Comparison of ENCODE assay signal across 9 cellular contexts in genomic region chr2:66575625-66576371, GRCh38.
DNase-seq lines count a peak whose midpoint lies in the region; ATAC-seq, FAIRE-seq and TF ChIP-seq lines count a peak whose summit lies in the region.
"Had no signal": no experiment of that assay in that cellular context is flagged by ENCODE, and none has a peak within 500 bp of the region (broad histone marks: within the 10 kb centered on the region; RNA-seq: fewer than 3 reads in every experiment).

No MANE protein-coding gene starts in this region.

- intact Hi-C loops in K562 (cut with micrococcal nuclease) = loop anchor here (1.0 to 10.0 kb wide), 6 partner anchors 146 to 1457 kb away; no protein-coding TSS in a partner anchor

- peak overlapping the region; percentile 23 to 73; a peak in 3 of 4 replicates for H3K9ac ChIP-seq in K562 (ENCODE audit: insufficient read depth in 1 of 2, low read depth in 2 of 2, low read length in 2 of 2)
- H3K9ac ChIP-seq: BLaER1 had no signal

- in situ Hi-C loops in K562 (cut with MboI) = loop anchor here (5.0 kb wide), 1 partner anchor 148 kb away; no protein-coding TSS in a partner anchor

- H2AFZ ChIP-seq in K562 (ENCODE audit: low read depth, low read length) = peak overlapping the region; percentile 91

- BruUV-seq in K562 (replicated peaks; lab: Mats Ljungman, UMichigan) = no TSS peak

- TF ChIP-seq POLR2A in K562 (conservative IDR thresholded peaks at IDR 0.05) (no peak), suprapubic skin (IDR thresholded peaks at IDR 0.05) (no peak)

- H3K27me3 ChIP-seq in K562 (ENCODE audit: control insufficient read depth in 2 of 2, insufficient read depth in 2 of 2, low read length in 2 of 2) (peaks cover 26 to 31% of the 10 kb centered on the region in 2 experiments), suprapubic skin (peaks cover 51% of the 10 kb centered on the region)

- no peak overlapping the region for H3K27ac ChIP-seq in K562 (ENCODE audit: extremely low read depth, low read depth, low read length)
- peak overlapping the region; percentile 65 for H3K27ac ChIP-seq in suprapubic skin
- H3K27ac ChIP-seq: BLaER1 had no signal

- peak; percentile 55 for ATAC-seq in K562
- ATAC-seq in left lobe of liver = peak; percentile 26
- ATAC-seq in GM19452 (IDR thresholded peaks at IDR 0.05; ENCODE audit: unreplicated experiment) = no peak
- no peak for ATAC-seq in HG02678 (IDR thresholded peaks at IDR 0.05; ENCODE audit: unreplicated experiment)

- POLR2A ChIA-PET in K562 (lab: Yijun Ruan, JAX) = no interaction called here

- H3K4me2 ChIP-seq in K562 (ENCODE audit: insufficient read depth, low read length) = peak overlapping the region; percentile 78
- H3K4me2 ChIP-seq: BLaER1 had no signal

- peak overlapping the region; percentile 34 for H3K4me3 ChIP-seq in K562
- H3K4me3 ChIP-seq in suprapubic skin = peak overlapping the region; percentile 58
- H3K4me3 ChIP-seq: BLaER1 had no signal

- no peak for TF ChIP-seq EP300 in K562 (IDR thresholded peaks at IDR 0.05; ENCODE audit: low read length)
- no peak for TF ChIP-seq EP300 in suprapubic skin (IDR thresholded peaks at IDR 0.05)

- no peak for TF ChIP-seq RAD21 in K562 (CRISPR knock-in tag; conservative IDR thresholded peaks at IDR 0.05 in 1 of 2, IDR thresholded peaks at IDR 0.05 in 1 of 2)

- no peak for FAIRE-seq in K562 (lab: Jason Lieb, UNC)

- no peaks in the 10 kb centered on the region for H4K20me1 ChIP-seq in K562 (replicated peaks; ENCODE audit: control insufficient read depth, insufficient read depth, low read length)

- no peaks in the 10 kb centered on the region for H3K9me3 ChIP-seq in K562 (replicated peaks; ENCODE audit: control insufficient read depth, insufficient read depth, low read depth, low read length)
- H3K9me3 ChIP-seq in suprapubic skin = no peaks in the 10 kb centered on the region

- H3K4me1 ChIP-seq in K562 (replicated peaks in 1 of 2; ENCODE audit: control insufficient read depth in 2 of 2, insufficient read depth in 2 of 2, low read length in 2 of 2) (peaks cover 2 to 26% of the 10 kb centered on the region in 2 experiments; a peak in 4 of 5 replicates), suprapubic skin (peaks cover 42% of the 10 kb centered on the region)
- H3K4me1 ChIP-seq: BLaER1 had no signal

- H3K36me3 ChIP-seq in K562 (ENCODE audit: control insufficient read depth, insufficient read depth, low read length) (no peaks in the 10 kb centered on the region), suprapubic skin (peaks cover 5% of the 10 kb centered on the region)
- H3K36me3 ChIP-seq: BLaER1 had no signal

- CTCF ChIA-PET in K562 (lab: Yijun Ruan, JAX; ENCODE audit: low intra/inter-chr PET ratio) = interaction anchor here (0.5 to 1.9 kb wide), 2 partner anchors 147 to 158 kb away, joined by 5 to 22 read pairs; no protein-coding TSS in a partner anchor

- H3K9me1 ChIP-seq in K562 (ENCODE audit: control insufficient read depth, insufficient read depth, low read length) = no peaks in the 10 kb centered on the region

- H3K79me2 ChIP-seq in K562 (ENCODE audit: control insufficient read depth, insufficient read depth, low read length) = no peaks in the 10 kb centered on the region

- WGBS in K562 (ENCODE audit: insufficient coverage, low coverage, missing lambda C conversion rate) = 27% methylated on average over 8 of the region's 58 CpGs
- WGBS in suprapubic skin = 0% methylated on average over 22 of the region's 58 CpGs

- DNase-seq in DMS79 (lab: John Stamatoyannopoulos, UW) (peak; percentile 5), DMS79 treated with DMSO at 0.1 percent for 48 hours (lab: John Stamatoyannopoulos, UW) (no peak), K562 (ENCODE audit: extremely low read depth in 1 of 4, low spot score in 3 of 4) (peak in 3 of 4 experiments; percentile 16 to 49 (median 37)), left lobe of liver (ENCODE audit: low spot score) (no peak), suprapubic skin (ENCODE audit: low spot score in 2 of 2) (peak in 1 of 2 donors; percentile 67), NOMO-1 treated with DMSO at 0.1 percent for 48 hours (lab: John Stamatoyannopoulos, UW; ENCODE audit: unreplicated experiment) (no peak)

- TF ChIP-seq CTCF in K562 (IDR thresholded peaks at IDR 0.05 in 2 of 3, conservative IDR thresholded peaks at IDR 0.05 in 1 of 3; ENCODE audit: insufficient read depth in 2 of 3, low read depth in 1 of 3, low read length in 3 of 3) (no peak), suprapubic skin (IDR thresholded peaks at IDR 0.05) (no peak)

TF ChIP-seq in K562, 482 proteins besides CTCF, POLR2A, EP300 and RAD21 (continues in another document):
- TF ChIP-seq ZNF583 (CRISPR knock-in tag; IDR thresholded peaks at IDR 0.05) (no peak), ILF3 (IDR thresholded peaks at IDR 0.05; ENCODE audit: borderline replicate concordance) (no peak), JUNB (CRISPR knock-in tag; conservative IDR thresholded peaks at IDR 0.05) (no peak), ZFP1 (CRISPR knock-in tag; IDR thresholded peaks at IDR 0.05) (no peak), EGR1 (conservative IDR thresholded peaks at IDR 0.05) (peak; percentile 59; the same call in 1 of the 2 replicates), SRSF9 (IDR thresholded peaks at IDR 0.05; ENCODE audit: borderline replicate concordance, low read depth, low read length) (no peak), POLR2G (IDR thresholded peaks at IDR 0.05; ENCODE audit: low read depth, low read length) (0 out of 2 replicates have a peak, but pooled peaks have one; percentile 29), ATF6 (CRISPR knock-in tag; IDR thresholded peaks at IDR 0.05) (no peak), MYC (IDR thresholded peaks at IDR 0.05; ENCODE audit: low read depth, low read length) (no peak), MYC (CRISPR knock-in tag; IDR thresholded peaks at IDR 0.05; ENCODE audit: borderline replicate concordance, low read depth) (no peak), ZC3H8 (IDR thresholded peaks at IDR 0.05) (no peak), ZSCAN32 (CRISPR knock-in tag; IDR thresholded peaks at IDR 0.05) (no peak), KDM1A (IDR thresholded peaks at IDR 0.05) (peak in 1 of 2 experiments; percentile 34; a peak in 1 of 4 replicates), ZHX1 (conservative IDR thresholded peaks at IDR 0.05; ENCODE audit: low read length) (no peak), ZFX (CRISPR knock-in tag; IDR thresholded peaks at IDR 0.05) (0 out of 2 replicates have a peak, but pooled peaks have one; percentile 18), PCBP2 (IDR thresholded peaks at IDR 0.05; ENCODE audit: low read depth, low read length, poor library complexity, severe bottlenecking) (no peak), E2F6 (IDR thresholded peaks at IDR 0.05; ENCODE audit: borderline replicate concordance in 1 of 2, extremely low read depth in 1 of 2, insufficient read depth in 1 of 2, insufficient read length in 1 of 2, low read depth in 1 of 2, low read length in 1 of 2, poor library complexity in 1 of 2, severe bottlenecking in 1 of 2) (peak; percentile 18 to 50), SRSF7 (optimal IDR thresholded peaks at IDR 0.05; ENCODE audit: low read depth, low read length) (no peak), ASH1L (IDR thresholded peaks at IDR 0.05; ENCODE audit: borderline replicate concordance, low read depth, partially characterized antibody) (no peak), IRF2 (CRISPR knock-in tag; IDR thresholded peaks at IDR 0.05) (no peak)

Comparison
In these comparisons a context has a peak if more than half of its experiments do, and no peak if none do; other contexts are left out.
1. DNase-seq: peak in DMS79 (single experiment) and K562 (3 of 4); none in DMS79 treated with DMSO at 0.1 percent for 48 hours (single experiment), left lobe of liver (single experiment) and NOMO-1 treated with DMSO at 0.1 percent for 48 hours (single experiment).
2. ATAC-seq: peak in K562 (single experiment) and left lobe of liver (single experiment); none in GM19452 (single experiment) and HG02678 (single experiment).